Comparison of ENCODE assay signal across 20 cellular contexts in genomic region chr13:99313941-99314340, GRCh38. TPM values are rescaled to one million over a fixed set of nuclear protein-coding genes. Genes with fewer than 3 reads are reported as not detected.
DNase-seq lines count a peak whose midpoint lies in the region; ATAC-seq, FAIRE-seq and TF ChIP-seq lines count a peak whose summit lies in the region.
"Had no signal": no experiment of that assay in that cellular context is flagged by ENCODE, and none has a peak within 500 bp of the region (broad histone marks: within the 10 kb centered on the region; RNA-seq: fewer than 3 reads in every experiment).

No MANE protein-coding gene starts in this region.

- H4K20me1 ChIP-seq in endothelial cell of umbilical vein (replicated peaks; ENCODE audit: control insufficient read depth, extremely low read depth, insufficient read depth, low read length): no peaks in the 10 kb centered on the region

- H3K4me2 ChIP-seq in endothelial cell of umbilical vein (ENCODE audit: insufficient read depth, low read length): peak overlapping the region; percentile 76

- H3K36me3 Mint-ChIP-seq in activated naive CD4-positive, alpha-beta T cell treated with anti-CD3 and anti-CD28 coated beads for 36 hours (ENCODE audit: low read depth): peaks cover 21% of the 10 kb centered on the region
- peaks cover 33% of the 10 kb centered on the region for H3K36me3 Mint-ChIP-seq in activated CD4-positive, alpha-beta memory T cell treated with anti-CD3 and anti-CD28 coated beads, Interleukin-2, amount 10 ng/mL, durations not matched to agents 7 days and 5 days (ENCODE audit: low read depth)
- peaks cover 56% of the 10 kb centered on the region for H3K36me3 Mint-ChIP-seq in stimulated activated effector memory CD8-positive, alpha-beta T cell treated with anti-CD3 and anti-CD28 coated beads, Interleukin-12 subunit alpha, Interleukin-12 subunit beta, amount 100 ng/mL, for 72 hours

- no peak for DNase-seq in activated naive CD4-positive, alpha-beta T cell treated with anti-CD3 and anti-CD28 coated beads for 36 hours
- no peak for DNase-seq in activated naive CD4-positive, alpha-beta T cell treated with anti-CD3 and anti-CD28 coated beads, Interleukin-2, amount 50 U/mL, for 16 hours
- no peak for DNase-seq in activated CD4-positive, alpha-beta memory T cell treated with anti-CD3 and anti-CD28 coated beads, Interleukin-2, amount 10 ng/mL, durations not matched to agents 7 days and 5 days
- no peak for DNase-seq in endothelial cell of umbilical vein (ENCODE audit: low read depth, low spot score)
- DNase-seq in stimulated activated effector memory CD8-positive, alpha-beta T cell treated with anti-CD3 and anti-CD28 coated beads, Interleukin-12 subunit alpha, Interleukin-12 subunit beta, amount 100 ng/mL, for 72 hours (ENCODE audit: low spot score in 2 of 2): no peak
- DNase-seq in SJCRH30: no peak
- DNase-seq in NCI-H1048 (lab: John Stamatoyannopoulos, UW): no peak
- DNase-seq: activated CD4-positive, CD25-positive, alpha-beta regulatory T cell treated with anti-CD3 and anti-CD28 coated beads, Interleukin-2, amount 50 U/mL, for 72 hours; activated gamma-delta T cell treated with Interleukin-2 at 50 U/mL for 16 hours; endodermal cell; KBM-7; NCI-H1436 treated with DMSO at 0.1 percent for 48 hours; NCI-H446; occipital lobe had no signal

- H3K4me1 Mint-ChIP-seq in activated naive CD4-positive, alpha-beta T cell treated with anti-CD3 and anti-CD28 coated beads for 36 hours (ENCODE audit: low read depth): peaks cover 83% of the 10 kb centered on the region
- peaks cover 79% of the 10 kb centered on the region for H3K4me1 Mint-ChIP-seq in activated CD4-positive, alpha-beta memory T cell treated with anti-CD3 and anti-CD28 coated beads, Interleukin-2, amount 10 ng/mL, durations not matched to agents 7 days and 5 days
- H3K4me1 Mint-ChIP-seq in stimulated activated effector memory CD8-positive, alpha-beta T cell treated with anti-CD3 and anti-CD28 coated beads, Interleukin-12 subunit alpha, Interleukin-12 subunit beta, amount 100 ng/mL, for 72 hours: peaks cover 80% of the 10 kb centered on the region

- H3K27me3 Mint-ChIP-seq in activated naive CD4-positive, alpha-beta T cell treated with anti-CD3 and anti-CD28 coated beads for 36 hours (ENCODE audit: low read depth): no peaks in the 10 kb centered on the region
- no peaks in the 10 kb centered on the region for H3K27me3 Mint-ChIP-seq in activated CD4-positive, alpha-beta memory T cell treated with anti-CD3 and anti-CD28 coated beads, Interleukin-2, amount 10 ng/mL, durations not matched to agents 7 days and 5 days

- BruUV-seq in endothelial cell of umbilical vein (replicated peaks; lab: Mats Ljungman, UMichigan): TSS peak; percentile 37

- H3K9me1 ChIP-seq in endothelial cell of umbilical vein (replicated peaks; ENCODE audit: control insufficient read depth, extremely low read depth, insufficient read depth, low read length): no peaks in the 10 kb centered on the region

- POLR2A ChIA-PET in activated CD4-positive, alpha-beta memory T cell treated with anti-CD3 and anti-CD28 coated beads, Interleukin-2, amount 10 ng/mL, durations not matched to agents 7 days and 5 days (lab: Charles Lee): interaction anchor here (0.8 to 7.1 kb wide), 19 partner anchors 10 to 188 kb away, joined by 3 to 139 read pairs (median 8); partner anchors contain the start of genes GPR183, TM9SF2 and UBAC2
- POLR2A ChIA-PET in endothelial cell of umbilical vein (lab: Charles Lee): no interaction called here

- H3K27ac ChIP-seq in endothelial cell of umbilical vein (ENCODE audit: insufficient read depth, low read depth, low read length) (peak overlapping the region; percentile 98), SJCRH30 (no peak overlapping the region)
- H3K27ac ChIP-seq: cardiac muscle cell, thoracic aorta had no signal

- H3K36me3 ChIP-seq in endothelial cell of umbilical vein (ENCODE audit: control insufficient read depth in 2 of 2, extremely low read depth in 1 of 2, insufficient read depth in 2 of 2, low read length in 2 of 2) (no peaks in the 10 kb centered on the region), SJCRH30 (no peaks in the 10 kb centered on the region)
- H3K36me3 ChIP-seq: cardiac muscle cell, thoracic aorta had no signal

- dilution Hi-C loops in endothelial cell of umbilical vein (cut with MboI; ENCODE audit: extremely low pct_ligation_motif_present, low sequenced_read_pairs): no loop called here

- H3K27ac Mint-ChIP-seq in activated naive CD4-positive, alpha-beta T cell treated with anti-CD3 and anti-CD28 coated beads for 36 hours: peak overlapping the region; percentile 96
- peak overlapping the region; percentile 89 for H3K27ac Mint-ChIP-seq in activated CD4-positive, alpha-beta memory T cell treated with anti-CD3 and anti-CD28 coated beads, Interleukin-2, amount 10 ng/mL, durations not matched to agents 7 days and 5 days
- H3K27ac Mint-ChIP-seq in stimulated activated effector memory CD8-positive, alpha-beta T cell treated with anti-CD3 and anti-CD28 coated beads, Interleukin-12 subunit alpha, Interleukin-12 subunit beta, amount 100 ng/mL, for 72 hours: peak overlapping the region; percentile 91

- no peak for ATAC-seq in stimulated activated effector memory CD8-positive, alpha-beta T cell treated with anti-CD3 and anti-CD28 coated beads, Interleukin-12 subunit alpha, Interleukin-12 subunit beta, amount 100 ng/mL, for 72 hours
- ATAC-seq in GM21786 (IDR thresholded peaks at IDR 0.05; ENCODE audit: unreplicated experiment): no peak

- H3K4me3 ChIP-seq in endothelial cell of umbilical vein (replicated peaks in 1 of 3; ENCODE audit: insufficient read depth in 1 of 3, low read depth in 1 of 3, low read length in 3 of 3): no peak overlapping the region
- no peak overlapping the region for H3K4me3 ChIP-seq in SJCRH30
- H3K4me3 ChIP-seq: cardiac muscle cell, lung, thoracic aorta had no signal

- CTCF ChIA-PET in activated naive CD4-positive, alpha-beta T cell treated with anti-CD3 and anti-CD28 coated beads for 36 hours (lab: Charles Lee): interaction anchor here (0.7 to 2.0 kb wide), 11 partner anchors 9 to 122 kb away, joined by 3 to 7 read pairs (median 5); no protein-coding TSS in a partner anchor
- CTCF ChIA-PET in activated CD4-positive, alpha-beta memory T cell treated with anti-CD3 and anti-CD28 coated beads, Interleukin-2, amount 10 ng/mL, durations not matched to agents 7 days and 5 days (lab: Charles Lee): interaction anchor here (0.5 to 2.1 kb wide), 12 partner anchors 8 to 122 kb away, joined by 3 to 13 read pairs (median 4); no protein-coding TSS in a partner anchor
- CTCF ChIA-PET in endothelial cell of umbilical vein (lab: Charles Lee): interaction anchor here (0.6 to 2.0 kb wide), 4 partner anchors 10 to 71 kb away, joined by 3 to 8 read pairs (median 4); no protein-coding TSS in a partner anchor

- intact Hi-C loops in activated naive CD4-positive, alpha-beta T cell treated with anti-CD3 and anti-CD28 coated beads for 36 hours (cut with micrococcal nuclease): loop anchor here (1.0 to 5.0 kb wide), 10 partner anchors 8 to 183 kb away; no protein-coding TSS in a partner anchor
- intact Hi-C loops in endothelial cell of umbilical vein (cut with micrococcal nuclease): loop anchor here (1.0 to 5.0 kb wide), 4 partner anchors 43 to 187 kb away; partner anchors contain the start of genes TM9SF2 and UBAC2

- no peaks in the 10 kb centered on the region for H3K9me3 Mint-ChIP-seq in activated naive CD4-positive, alpha-beta T cell treated with anti-CD3 and anti-CD28 coated beads for 36 hours
- no peaks in the 10 kb centered on the region for H3K9me3 Mint-ChIP-seq in activated CD4-positive, alpha-beta memory T cell treated with anti-CD3 and anti-CD28 coated beads, Interleukin-2, amount 10 ng/mL, durations not matched to agents 7 days and 5 days
- no peaks in the 10 kb centered on the region for H3K9me3 Mint-ChIP-seq in stimulated activated effector memory CD8-positive, alpha-beta T cell treated with anti-CD3 and anti-CD28 coated beads, Interleukin-12 subunit alpha, Interleukin-12 subunit beta, amount 100 ng/mL, for 72 hours
- H3K9me3 Mint-ChIP-seq: endodermal cell had no signal

- H2AFZ ChIP-seq in endothelial cell of umbilical vein (ENCODE audit: low read depth, low read length): no peak overlapping the region

- no peak for TF ChIP-seq POLR2A in endothelial cell of umbilical vein (IDR thresholded peaks at IDR 0.05; ENCODE audit: low read depth, low read length)

- H3K79me2 ChIP-seq in endothelial cell of umbilical vein (ENCODE audit: control insufficient read depth, insufficient read depth, low read length): no peaks in the 10 kb centered on the region

- no peaks in the 10 kb centered on the region for H3K9me3 ChIP-seq in endothelial cell of umbilical vein (replicated peaks; ENCODE audit: control insufficient read depth, insufficient read depth, low read length)
- H3K9me3 ChIP-seq in SJCRH30 (replicated peaks): no peaks in the 10 kb centered on the region
- H3K9me3 ChIP-seq: thoracic aorta had no signal

- H3K27me3 ChIP-seq in endothelial cell of umbilical vein (ENCODE audit: control insufficient read depth in 2 of 2, insufficient read depth in 2 of 2, low read length in 2 of 2) (no peaks in the 10 kb centered on the region), SJCRH30 (no peaks in the 10 kb centered on the region)
- H3K27me3 ChIP-seq: cardiac muscle cell had no signal

- H3K9ac ChIP-seq in endothelial cell of umbilical vein (replicated peaks; ENCODE audit: extremely low read depth, insufficient read depth, low read length): peak overlapping the region; percentile 75

- peaks cover 28% of the 10 kb centered on the region for H3K4me1 ChIP-seq in endothelial cell of umbilical vein (ENCODE audit: control insufficient read depth, extremely low read depth, insufficient read depth, low read length)
- H3K4me1 ChIP-seq in SJCRH30: peaks cover 5% of the 10 kb centered on the region; the same call in 1 of the 2 replicates

- peak overlapping the region; percentile 54 for H3K4me3 Mint-ChIP-seq in activated naive CD4-positive, alpha-beta T cell treated with anti-CD3 and anti-CD28 coated beads for 36 hours
- peak overlapping the region; percentile 68 for H3K4me3 Mint-ChIP-seq in activated CD4-positive, alpha-beta memory T cell treated with anti-CD3 and anti-CD28 coated beads, Interleukin-2, amount 10 ng/mL, durations not matched to agents 7 days and 5 days
- peak overlapping the region; percentile 63 for H3K4me3 Mint-ChIP-seq in stimulated activated effector memory CD8-positive, alpha-beta T cell treated with anti-CD3 and anti-CD28 coated beads, Interleukin-12 subunit alpha, Interleukin-12 subunit beta, amount 100 ng/mL, for 72 hours
- H3K4me3 Mint-ChIP-seq: endodermal cell had no signal

- no peak for FAIRE-seq in endothelial cell of umbilical vein (lab: Jason Lieb, UNC)
- FAIRE-seq: frontal cortex had no signal

- TF ChIP-seq CTCF in endothelial cell of umbilical vein (IDR thresholded peaks at IDR 0.05; ENCODE audit: extremely low read depth in 1 of 2, insufficient read depth in 1 of 2, low read depth in 1 of 2, low read length in 2 of 2): no peak

RNA-seq across cellular contexts. Expression of gene GPR183, which starts 6.7 kb away (rescaled TPM):
- total RNA-seq in activated naive CD4-positive, alpha-beta T cell treated with anti-CD3 and anti-CD28 coated beads for 36 hours: 10 to 100 TPM; 37.4 to 38.8 TPM
- 10 to 100 TPM; 43.7 to 46.2 TPM for total RNA-seq in activated CD4-positive, alpha-beta memory T cell treated with anti-CD3 and anti-CD28 coated beads, Interleukin-2, amount 10 ng/mL, durations not matched to agents 7 days and 5 days
- total RNA-seq in endothelial cell of umbilical vein: not detected in 2 replicates
- polyA plus RNA-seq in endothelial cell of umbilical vein: 0.14 and 0.23 TPM in 2 replicates
- 0.27 and 0.72 TPM in 2 replicates for polyA plus RNA-seq in endothelial cell of umbilical vein (2011; cell fraction: cytosol; rRNA removed)
- 0.33 and 0.67 TPM in 2 replicates for polyA plus RNA-seq in endothelial cell of umbilical vein (2011; cell fraction: nucleus; rRNA removed)
- 0.15 and 0.16 TPM in 2 replicates for polyA plus RNA-seq in endothelial cell of umbilical vein (2012)
- 0.38 TPM in 1 of 2 replicates, not detected in the other for polyA minus RNA-seq in endothelial cell of umbilical vein
- not detected for polyA minus RNA-seq in endothelial cell of umbilical vein (2011; cell fraction: cytosol; rRNA and poly(A)+ RNA removed)
- polyA minus RNA-seq in endothelial cell of umbilical vein (2011; cell fraction: nucleus; rRNA and poly(A)+ RNA removed): 0.67 and 0.72 TPM in 2 replicates
- total RNA-seq in SJCRH30 (2014; rRNA removed; shearing (Covaris generic)): not detected in 2 replicates

RNA-seq across cellular contexts. Expression of gene GPR18, which starts 55.8 kb away (rescaled TPM):
- 1 to 10 TPM; 2.4 TPM for total RNA-seq in activated naive CD4-positive, alpha-beta T cell treated with anti-CD3 and anti-CD28 coated beads for 36 hours
- 10 to 100 TPM; 10.3 to 10.4 TPM for total RNA-seq in activated CD4-positive, alpha-beta memory T cell treated with anti-CD3 and anti-CD28 coated beads, Interleukin-2, amount 10 ng/mL, durations not matched to agents 7 days and 5 days
- not detected in 2 replicates for total RNA-seq in endothelial cell of umbilical vein
- polyA plus RNA-seq in endothelial cell of umbilical vein: not detected in 2 replicates
- polyA plus RNA-seq in endothelial cell of umbilical vein (2011; cell fraction: cytosol; rRNA removed): not detected in 2 replicates
- not detected in 2 replicates for polyA plus RNA-seq in endothelial cell of umbilical vein (2011; cell fraction: nucleus; rRNA removed)
- not detected in 2 replicates for polyA plus RNA-seq in endothelial cell of umbilical vein (2012)
- polyA minus RNA-seq in endothelial cell of umbilical vein: not detected in 2 replicates
- polyA minus RNA-seq in endothelial cell of umbilical vein (2011; cell fraction: cytosol; rRNA and poly(A)+ RNA removed): not detected
- not detected in 2 replicates for polyA minus RNA-seq in endothelial cell of umbilical vein (2011; cell fraction: nucleus; rRNA and poly(A)+ RNA removed)
- not detected in 2 replicates for total RNA-seq in SJCRH30 (2014; rRNA removed; shearing (Covaris generic))
- total RNA-seq: cardiac muscle cell, Daoy, endodermal cell, frontal cortex, occipital lobe, thoracic aorta had no signal

Comparison
In these comparisons a context has a peak if more than half of its experiments do, and no peak if none do; other contexts are left out.
1. RNA of gene GPR183, which starts 6.7 kb away (total RNA-seq): 43.7 to 46.2 TPM in activated CD4-positive, alpha-beta memory T cell treated with anti-CD3 and anti-CD28 coated beads, Interleukin-2, amount 10 ng/mL, durations not matched to agents 7 days and 5 days and 37.4 to 38.8 TPM in activated naive CD4-positive, alpha-beta T cell treated with anti-CD3 and anti-CD28 coated beads for 36 hours; not detected in endothelial cell of umbilical vein and not detected in SJCRH30; every median in the first group is over 10 times any median in the second.
2. Peak in every context shown above with its lines, with median percentiles within 50 percentile points of each other: H3K27ac Mint-ChIP-seq and H3K4me3 Mint-ChIP-seq.